Comparison of ENCODE assay signal across 23 cellular contexts in the genomic region with DNA sequence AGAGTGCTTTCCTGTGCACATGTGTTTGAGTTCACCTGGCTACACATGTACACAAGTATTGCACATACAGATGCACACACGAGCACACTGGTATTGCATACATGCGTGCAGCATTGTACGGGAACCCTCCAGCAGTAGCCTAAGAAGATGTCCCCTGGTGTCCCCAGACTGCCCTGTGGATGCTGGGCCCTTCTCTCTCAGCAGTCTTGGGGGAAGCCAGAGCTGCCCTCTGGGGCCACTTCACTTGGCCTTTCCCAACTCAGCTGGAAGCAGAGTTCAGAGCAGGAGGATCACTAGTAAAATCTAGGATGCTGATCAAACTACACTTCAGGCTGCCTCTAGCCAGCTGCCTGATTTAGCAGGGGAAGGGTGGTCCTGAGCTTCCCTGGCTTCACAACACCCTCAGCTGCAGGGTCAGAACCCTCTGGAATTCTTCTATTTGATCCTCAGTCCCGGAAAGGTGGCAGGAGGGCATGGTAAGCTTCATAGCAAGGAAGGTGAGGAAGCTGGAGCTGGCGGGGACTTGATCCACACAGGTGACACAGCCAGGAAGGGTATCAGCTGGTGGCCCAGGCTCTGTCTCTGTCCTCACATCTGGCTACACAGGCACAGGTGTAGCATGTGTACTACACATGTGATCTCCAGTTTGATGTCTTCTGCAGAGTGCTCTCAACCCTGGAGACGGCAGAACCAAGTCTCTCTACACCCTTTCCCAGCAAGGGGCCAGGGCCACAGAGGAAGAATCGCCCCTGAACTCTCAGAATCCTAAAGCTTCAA. TPM values are rescaled to one million over a fixed set of nuclear protein-coding genes. Genes with fewer than 3 reads are reported as not detected.
"Had no signal": no experiment of that assay in that cellular context is flagged by ENCODE, and none has a peak within 500 bp of the region (broad histone marks: within the 10 kb centered on the region; RNA-seq: fewer than 3 reads in every experiment).

No MANE protein-coding gene starts in this region.

- H3K4me3 ChIP-seq: dorsolateral prefrontal cortex, esophagus squamous epithelium, gastroesophageal sphincter, heart left ventricle, lung, ovary, psoas muscle, right atrium auricular region, transverse colon, uterus had no signal

- H3K27ac ChIP-seq: dorsolateral prefrontal cortex, esophagus squamous epithelium, gastroesophageal sphincter, heart left ventricle, ovary, psoas muscle, transverse colon, uterus, WERI-Rb-1 had no signal

- H3K36me3 Mint-ChIP-seq: brain; naive thymus-derived CD4-positive, alpha-beta T cell; T-cell had no signal

- DNase-seq: activated CD4-positive, CD25-positive, alpha-beta regulatory T cell treated with anti-CD3 and anti-CD28 coated beads, Interleukin-2, amount 50 U/mL, for 72 hours; activated gamma-delta T cell; activated naive CD4-positive, alpha-beta T cell treated with anti-CD3 and anti-CD28 coated beads, Interleukin-2, amount 50 U/mL, for 16 hours; activated T-cell treated with anti-CD3 and anti-CD28 coated beads, Interleukin-2, amount 50 U/mL, for 72 hours; aorta; dorsolateral prefrontal cortex; effector memory CD8-positive, alpha-beta T cell; esophagus squamous epithelium; naive thymus-derived CD4-positive, alpha-beta T cell; stimulated activated CD4-positive, alpha-beta T cell treated with anti-CD3 and anti-CD28 coated beads, Interleukin-1b, Interleukin-23, amount 100 ng/mL, for 48 hours; transverse colon; uterus; WERI-Rb-1 had no signal

- H3K36me3 ChIP-seq: esophagus squamous epithelium, gastroesophageal sphincter, heart left ventricle, ovary, right atrium auricular region, transverse colon, uterus, WERI-Rb-1 had no signal

- H3K27me3 ChIP-seq: dorsolateral prefrontal cortex, gastroesophageal sphincter, heart left ventricle, ovary, right atrium auricular region, transverse colon, uterus had no signal

- H3K27ac Mint-ChIP-seq: activated T-cell treated with anti-CD3 and anti-CD28 coated beads, Interleukin-2, amount 50 U/mL, for 72 hours; brain; effector memory CD8-positive, alpha-beta T cell; naive thymus-derived CD4-positive, alpha-beta T cell; T-cell; T-helper 2 cell treated with Interferon-gamma antibody and Interleukin-4, amounts not matched to agents 5 μg/mL and 100 μg/mL, for 36 hours had no signal

- H3K27me3 Mint-ChIP-seq: brain had no signal

- H3K9me3 Mint-ChIP-seq: activated T-cell treated with anti-CD3 and anti-CD28 coated beads, Interleukin-2, amount 50 U/mL, for 72 hours; T-cell; T-helper 2 cell treated with Interferon-gamma antibody and Interleukin-4, amounts not matched to agents 5 μg/mL and 100 μg/mL, for 36 hours had no signal

- H3K9me3 ChIP-seq: esophagus squamous epithelium, gastroesophageal sphincter, ovary, psoas muscle, right atrium auricular region, transverse colon, uterus had no signal

- FAIRE-seq: keratinocyte had no signal

- H3K4me1 Mint-ChIP-seq: naive thymus-derived CD4-positive, alpha-beta T cell; T-cell had no signal

- H3K4me1 ChIP-seq: esophagus squamous epithelium, heart left ventricle, psoas muscle, right atrium auricular region, transverse colon, uterus had no signal

- ATAC-seq: activated T-cell treated with anti-CD3 and anti-CD28 coated beads, Interleukin-2, amount 50 U/mL, for 72 hours; effector memory CD8-positive, alpha-beta T cell; gastroesophageal sphincter; naive thymus-derived CD4-positive, alpha-beta T cell; T-cell had no signal

- H3K4me3 Mint-ChIP-seq: activated T-cell treated with anti-CD3 and anti-CD28 coated beads, Interleukin-2, amount 50 U/mL, for 72 hours; brain; effector memory CD8-positive, alpha-beta T cell; naive thymus-derived CD4-positive, alpha-beta T cell; T-cell; T-helper 2 cell treated with Interferon-gamma antibody and Interleukin-4, amounts not matched to agents 5 μg/mL and 100 μg/mL, for 36 hours had no signal

RNA-seq across cellular contexts. Expression of a gene that starts 36.5 kb away (rescaled TPM):
- polyA plus RNA-seq: naive thymus-derived CD4-positive, alpha-beta T cell had no signal
